In the genomic region with DNA sequence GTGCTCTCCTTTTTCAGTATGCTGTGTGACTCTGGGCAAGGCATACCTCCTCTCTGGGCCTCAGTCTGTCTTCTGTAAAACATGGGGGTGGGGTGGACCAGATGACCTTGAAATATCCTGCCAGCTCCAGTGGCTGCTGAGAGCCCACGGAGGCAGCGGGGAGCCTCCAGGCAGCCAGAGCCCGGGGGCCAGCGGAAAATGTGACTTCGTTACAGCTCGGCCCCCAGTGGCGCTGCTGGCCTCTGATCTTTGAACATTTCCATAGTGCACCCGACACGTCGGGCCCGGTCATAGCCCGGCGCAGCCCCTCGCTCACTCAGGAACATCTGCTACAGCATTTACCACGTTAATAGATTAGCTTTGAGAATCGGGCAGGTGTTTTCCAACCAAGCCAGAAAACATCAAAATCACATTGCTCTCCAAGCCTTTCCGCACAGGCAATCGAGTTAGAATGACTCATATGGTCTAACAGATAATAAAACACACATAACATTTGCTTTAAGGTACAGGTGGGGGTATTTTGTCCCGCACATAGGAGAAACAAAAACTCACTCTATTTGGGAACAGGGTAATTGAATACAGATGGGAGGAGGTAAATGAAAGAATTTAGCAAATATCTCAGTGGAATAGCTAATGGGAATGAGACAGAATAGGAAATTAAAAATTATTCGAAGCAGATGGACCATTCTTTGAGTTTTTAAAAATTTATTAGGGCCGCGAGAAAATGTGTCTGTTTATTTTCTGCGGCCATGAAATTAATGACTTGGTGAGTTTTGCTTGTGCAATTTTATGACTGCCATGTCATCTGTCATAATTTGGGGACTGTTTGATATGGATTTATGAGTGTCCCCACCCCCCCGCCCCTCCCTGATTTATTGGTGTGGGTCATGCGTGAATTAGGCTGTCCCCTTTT, we compare ENCODE assay signal across 14 cellular contexts. TPM values are rescaled to one million over a fixed set of nuclear protein-coding genes. Genes with fewer than 3 reads are reported as not detected.
DNase-seq lines count a peak whose midpoint lies in the region; ATAC-seq and TF ChIP-seq lines count a peak whose summit lies in the region.
"Had no signal": no experiment of that assay in that cellular context is flagged by ENCODE, and none has a peak within 500 bp of the region (broad histone marks: within the 10 kb centered on the region; RNA-seq: fewer than 3 reads in every experiment).

No MANE protein-coding gene starts in this region.

- no peak overlapping the region for H3K18ac ChIP-seq in mesenchymal stem cell (ENCODE audit: low read depth in 1 of 2, low read length in 2 of 2)

- H3K27me3 Mint-ChIP-seq in type B pancreatic cell: no peaks in the 10 kb centered on the region

- no peak overlapping the region for H4K8ac ChIP-seq in mesenchymal stem cell (ENCODE audit: low read length)

- no peak overlapping the region for H2BK15ac ChIP-seq in mesenchymal stem cell (ENCODE audit: low read depth, poor library complexity, severe bottlenecking)

- no peak overlapping the region for H3K9ac ChIP-seq in mesenchymal stem cell (ENCODE audit: low read length)

- no peak overlapping the region for H2BK12ac ChIP-seq in mesenchymal stem cell (ENCODE audit: low read length in 2 of 2)

- CTCF ChIA-PET in RWPE1 (lab: Yijun Ruan, JAX): interaction anchor here (0.6 to 1.8 kb wide), 7 partner anchors 21 to 1288 kb away, joined by 3 to 7 read pairs (median 4); partner anchors contain the start of gene COMTD1

- no peak overlapping the region for H3K4ac ChIP-seq in mesenchymal stem cell (ENCODE audit: low read depth in 1 of 2, low read length in 2 of 2)

- H3K4me3 ChIP-seq in fibroblast of mammary gland (ENCODE audit: control insufficient read depth, low read depth, low read length): no peak overlapping the region
- no peak overlapping the region for H3K4me3 ChIP-seq in mesenchymal stem cell (ENCODE audit: insufficient read depth in 1 of 2, low read depth in 1 of 2, low read length in 2 of 2)
- H3K4me3 ChIP-seq: heart right ventricle had no signal

- H3K27ac ChIP-seq in RWPE1 (no peak overlapping the region), mesenchymal stem cell (ENCODE audit: low read length, poor library complexity, severe bottlenecking) (no peak overlapping the region)
- H3K27ac ChIP-seq: heart right ventricle had no signal

- DNase-seq in NCI-H1417 (lab: John Stamatoyannopoulos, UW): peak in 2 of 3 experiments; percentile 20 to 67
- DNase-seq in NCI-H1417 treated with DMSO at 0.1 percent for 48 hours (lab: John Stamatoyannopoulos, UW): no peak
- peak; percentile 50 for DNase-seq in RWPE1 (ENCODE audit: low spot score)
- peak; percentile 6 for DNase-seq in fibroblast of mammary gland (ENCODE audit: low read depth)
- DNase-seq in type B pancreatic cell (ENCODE audit: extremely low spot score, unreplicated experiment): no peak
- DNase-seq in mesenchymal stem cell: no peak
- DNase-seq in HCEC 1CT: no peak
- DNase-seq: 8988T; activated CD4-positive, alpha-beta T cell treated with anti-CD3 and anti-CD28 coated beads, Interleukin-2, amount 10 ng/mL, durations not matched to agents 24 days and 14 days; heart right ventricle; NCI-H2029; nucleus accumbens had no signal

- peak overlapping the region; percentile 72 for H3K27ac Mint-ChIP-seq in type B pancreatic cell
- H3K27ac Mint-ChIP-seq: activated CD4-positive, alpha-beta T cell treated with anti-CD3 and anti-CD28 coated beads, Interleukin-2, amount 10 ng/mL, durations not matched to agents 24 days and 14 days; endodermal cell had no signal

- TF ChIP-seq CTCF in RWPE1 (conservative IDR thresholded peaks at IDR 0.05; ENCODE audit: low read depth) (no peak), fibroblast of mammary gland (conservative IDR thresholded peaks at IDR 0.05; ENCODE audit: control insufficient read depth, insufficient read depth, low read depth, low read length) (no peak), type B pancreatic cell (conservative IDR thresholded peaks at IDR 0.05) (no peak)

- H3K23ac ChIP-seq in mesenchymal stem cell (ENCODE audit: low read length in 2 of 2): no peak overlapping the region

- ATAC-seq in HG03521 (IDR thresholded peaks at IDR 0.05; ENCODE audit: unreplicated experiment): no peak

- no peaks in the 10 kb centered on the region for H3K4me1 ChIP-seq in mesenchymal stem cell (ENCODE audit: control insufficient read depth, insufficient read depth, low read depth, low read length)

- H3K4me2 ChIP-seq in mesenchymal stem cell (ENCODE audit: low read length, poor library complexity, severe bottlenecking): no peak overlapping the region

- H3K9me3 ChIP-seq in mesenchymal stem cell (ENCODE audit: control insufficient read depth, low read length): peaks cover 6% of the 10 kb centered on the region
- H3K9me3 ChIP-seq: heart right ventricle had no signal

- 79% methylated on average over 23 of the region's 25 CpGs for WGBS in mesenchymal stem cell

- H3K14ac ChIP-seq in mesenchymal stem cell (ENCODE audit: low read length in 2 of 2): no peak overlapping the region

- POLR2A ChIA-PET in RWPE1 (lab: Yijun Ruan, JAX; ENCODE audit: low non-redundant PET): interaction anchor here (0.5 kb wide), 1 partner anchor 15 kb away, joined by 3 read pairs; no protein-coding TSS in a partner anchor

- no peaks in the 10 kb centered on the region for H3K36me3 Mint-ChIP-seq in type B pancreatic cell

- H3K4me3 Mint-ChIP-seq in type B pancreatic cell: peak overlapping the region; percentile 64
- H3K4me3 Mint-ChIP-seq: activated CD4-positive, alpha-beta T cell treated with anti-CD3 and anti-CD28 coated beads, Interleukin-2, amount 10 ng/mL, durations not matched to agents 24 days and 14 days; endodermal cell had no signal

- no peak overlapping the region for H4K91ac ChIP-seq in mesenchymal stem cell (ENCODE audit: low read length)

- H2BK120ac ChIP-seq in mesenchymal stem cell (ENCODE audit: low read depth, low read length): no peak overlapping the region

- no peaks in the 10 kb centered on the region for H3K79me1 ChIP-seq in mesenchymal stem cell (replicated peaks; ENCODE audit: low read length, poor library complexity, severe bottlenecking)

- peaks cover 0 to 27% of the 10 kb centered on the region in 2 experiments for H3K27me3 ChIP-seq in mesenchymal stem cell (ENCODE audit: control insufficient read depth in 1 of 2, insufficient read depth in 1 of 2, low read length in 2 of 2)
- H3K27me3 ChIP-seq: heart right ventricle had no signal

- no peak overlapping the region for H2AFZ ChIP-seq in mesenchymal stem cell (ENCODE audit: low read depth, low read length)

- peaks cover 14% of the 10 kb centered on the region for H3K4me1 Mint-ChIP-seq in type B pancreatic cell (ENCODE audit: unreplicated experiment)
- H3K4me1 Mint-ChIP-seq: activated CD4-positive, alpha-beta T cell treated with anti-CD3 and anti-CD28 coated beads, Interleukin-2, amount 10 ng/mL, durations not matched to agents 24 days and 14 days had no signal

- peaks cover 3% of the 10 kb centered on the region for H3K9me3 Mint-ChIP-seq in type B pancreatic cell
- H3K9me3 Mint-ChIP-seq: activated CD4-positive, alpha-beta T cell treated with anti-CD3 and anti-CD28 coated beads, Interleukin-2, amount 10 ng/mL, durations not matched to agents 24 days and 14 days had no signal

- H2AK5ac ChIP-seq in mesenchymal stem cell (ENCODE audit: low read length, severe bottlenecking): no peak overlapping the region

- no peaks in the 10 kb centered on the region for H3K36me3 ChIP-seq in mesenchymal stem cell (ENCODE audit: control insufficient read depth in 1 of 2, insufficient read depth in 2 of 2, low read depth in 1 of 2, low read length in 2 of 2)
- H3K36me3 ChIP-seq: heart right ventricle had no signal

- H2BK5ac ChIP-seq in mesenchymal stem cell (ENCODE audit: low read depth, low read length, poor library complexity, severe bottlenecking): no peak overlapping the region

RNA-seq across cellular contexts. Expression of gene COMTD1, which starts 26.3 kb away (rescaled TPM):
- total RNA-seq in type B pancreatic cell (ENCODE audit: low replicate concordance): 40.4 and 62.6 TPM in 2 replicates
- 11.1 TPM for polyA plus RNA-seq in mesenchymal stem cell (2013, experiment 1 of 2)
- polyA plus RNA-seq in mesenchymal stem cell (2013, experiment 2 of 2): 8.8 TPM

RNA-seq across cellular contexts. Expression of gene VDAC2, which starts 51.5 kb away (rescaled TPM):
- 204 and 242 TPM in 2 replicates for total RNA-seq in type B pancreatic cell (ENCODE audit: low replicate concordance)
- 152 TPM for polyA plus RNA-seq in mesenchymal stem cell (2013, experiment 1 of 2)
- polyA plus RNA-seq in mesenchymal stem cell (2013, experiment 2 of 2): 153 TPM

Comparison
In these comparisons a context has a peak if more than half of its experiments do, and no peak if none do; other contexts are left out.
1. DNase-seq: peak in NCI-H1417 (2 of 3), RWPE1 (single experiment) and fibroblast of mammary gland (single experiment); none in NCI-H1417 treated with DMSO at 0.1 percent for 48 hours (single experiment), type B pancreatic cell (single experiment), mesenchymal stem cell (single experiment) and HCEC 1CT (single experiment).